In genomic region chr4:94430416-94430815, GRCh38 we compare ENCODE assay signal across 13 cellular contexts. TPM values are rescaled to one million over a fixed set of nuclear protein-coding genes. Genes with fewer than 3 reads are reported as not detected.
DNase-seq lines count a peak whose midpoint lies in the region; ATAC-seq and TF ChIP-seq lines count a peak whose summit lies in the region.
"Had no signal": no experiment of that assay in that cellular context is flagged by ENCODE, and none has a peak within 500 bp of the region (broad histone marks: within the 10 kb centered on the region; RNA-seq: fewer than 3 reads in every experiment).

No MANE protein-coding gene starts in this region.

- H3K27me3 Mint-ChIP-seq in GM23338 (ENCODE audit: insufficient read depth, low read depth, poor library complexity): peaks cover 3% of the 10 kb centered on the region
- H3K27me3 Mint-ChIP-seq in neural progenitor cell (ENCODE audit: insufficient read depth, low read depth): peaks cover 8% of the 10 kb centered on the region
- H3K27me3 Mint-ChIP-seq: CD4-positive, alpha-beta T cell had no signal

- peaks cover 9% of the 10 kb centered on the region; the same call in 2 of the 3 replicates for H3K36me3 Mint-ChIP-seq in GM23338 (ENCODE audit: low read depth)
- no peaks in the 10 kb centered on the region for H3K36me3 Mint-ChIP-seq in neural progenitor cell

- no peak overlapping the region for H3K4me3 Mint-ChIP-seq in GM23338
- no peak overlapping the region for H3K4me3 Mint-ChIP-seq in neural progenitor cell
- H3K4me3 Mint-ChIP-seq: B cell; CD4-positive, alpha-beta T cell had no signal

- H3K27me3 ChIP-seq in GM23338 (ENCODE audit: insufficient read depth): no peaks in the 10 kb centered on the region
- H3K27me3 ChIP-seq in PC-3 (ENCODE audit: low read length): no peaks in the 10 kb centered on the region
- H3K27me3 ChIP-seq in neural progenitor cell: no peaks in the 10 kb centered on the region

- H3K4me3 ChIP-seq in GM23338: no peak overlapping the region
- H3K4me3 ChIP-seq in PC-3 (ENCODE audit: low read length): no peak overlapping the region
- no peak overlapping the region for H3K4me3 ChIP-seq in neural progenitor cell
- no peak overlapping the region for H3K4me3 ChIP-seq in urinary bladder (ENCODE audit: low read depth, low read length)

- POLR2A ChIA-PET in PC-3 (lab: Charles Lee; ENCODE audit: unreplicated experiment): no interaction called here

- CTCF ChIA-PET in PC-3 (lab: Charles Lee): no interaction called here

- H3K4me2 ChIP-seq in GM23338: no peak overlapping the region
- no peak overlapping the region for H3K4me2 ChIP-seq in PC-3 (ENCODE audit: low read length)
- H3K4me2 ChIP-seq in neural progenitor cell: no peak overlapping the region

- H3K4me1 ChIP-seq in GM23338 (ENCODE audit: insufficient read depth) (no peaks in the 10 kb centered on the region), PC-3 (ENCODE audit: insufficient read depth, low read length) (peaks cover 3% of the 10 kb centered on the region; the same call in 1 of the 2 replicates), neural progenitor cell (no peaks in the 10 kb centered on the region), urinary bladder (ENCODE audit: insufficient read depth) (no peaks in the 10 kb centered on the region)

- H3K4me1 Mint-ChIP-seq in GM23338 (no peaks in the 10 kb centered on the region), neural progenitor cell (no peaks in the 10 kb centered on the region)
- H3K4me1 Mint-ChIP-seq: B cell had no signal

- ATAC-seq in GM23338 (no peak), PC-3 (no peak)
- ATAC-seq: HCT116 had no signal

- H3K27ac ChIP-seq in GM23338 (ENCODE audit: low read depth) (no peak overlapping the region), PC-3 (ENCODE audit: low read length) (no peak overlapping the region), neural progenitor cell (no peak overlapping the region), urinary bladder (ENCODE audit: low read depth) (peak overlapping the region; percentile 10)

- intact Hi-C loops in PC-3 (cut with micrococcal nuclease): no loop called here

- WGBS in urinary bladder: 71% methylated on average over 6 of the region's 6 CpGs

- no peaks in the 10 kb centered on the region for H3K79me2 ChIP-seq in GM23338 (replicated peaks; ENCODE audit: insufficient read depth)
- H3K79me2 ChIP-seq in PC-3 (ENCODE audit: low read length): no peaks in the 10 kb centered on the region
- H3K79me2 ChIP-seq in neural progenitor cell (ENCODE audit: low read depth): no peaks in the 10 kb centered on the region

- DNase-seq in GM23338 (ENCODE audit: low spot score) (no peak), PC-3 (no peak), neural progenitor cell (ENCODE audit: low spot score) (no peak), NCI-H82 treated with DMSO at 0.1 percent for 48 hours (lab: John Stamatoyannopoulos, UW; ENCODE audit: unreplicated experiment) (no peak), NCI-H2081 (lab: John Stamatoyannopoulos, UW) (no peak)
- DNase-seq in activated T-cell treated with anti-CD3 and anti-CD28 coated beads, Interleukin-2, amount 50 U/mL, for 48 hours: no peak
- DNase-seq: C1 segment of cervical spinal cord; CD4-positive, alpha-beta T cell; DMS79; GDM1 had no signal

- TF ChIP-seq CTCF in GM23338 (conservative IDR thresholded peaks at IDR 0.05; ENCODE audit: low read depth in 2 of 2) (no peak), PC-3 (conservative IDR thresholded peaks at IDR 0.05; ENCODE audit: low read depth, low read length) (no peak), neural progenitor cell (IDR thresholded peaks at IDR 0.05) (no peak)

- H3K9me2 ChIP-seq in GM23338 (ENCODE audit: insufficient read depth) (no peaks in the 10 kb centered on the region), PC-3 (replicated peaks; ENCODE audit: low read length) (no peaks in the 10 kb centered on the region)

- no peaks in the 10 kb centered on the region for H4K20me1 ChIP-seq in GM23338 (replicated peaks; ENCODE audit: insufficient read depth)
- H4K20me1 ChIP-seq in PC-3 (ENCODE audit: low read length): no peaks in the 10 kb centered on the region
- no peaks in the 10 kb centered on the region for H4K20me1 ChIP-seq in neural progenitor cell (ENCODE audit: low read depth)

- H3K9ac ChIP-seq in PC-3 (ENCODE audit: low read length): no peak overlapping the region
- H3K9ac ChIP-seq in neural progenitor cell: no peak overlapping the region

- H3K9me3 ChIP-seq in PC-3 (ENCODE audit: low read length) (no peaks in the 10 kb centered on the region), neural progenitor cell (ENCODE audit: low read depth) (peaks cover 17% of the 10 kb centered on the region)

- no peaks in the 10 kb centered on the region for H3F3A ChIP-seq in GM23338 (replicated peaks; ENCODE audit: low read depth)
- H3F3A ChIP-seq in PC-3 (ENCODE audit: low read length, unreplicated experiment): no peaks in the 10 kb centered on the region
- no peaks in the 10 kb centered on the region for H3F3A ChIP-seq in neural progenitor cell (ENCODE audit: low read depth)

- no peak overlapping the region for H3K27ac Mint-ChIP-seq in GM23338
- no peak overlapping the region for H3K27ac Mint-ChIP-seq in neural progenitor cell
- H3K27ac Mint-ChIP-seq: B cell; CD4-positive, alpha-beta T cell had no signal

- 0 out of 2 replicates have a peak overlapping the region, but pooled peaks have one; percentile 21 for H2AFZ ChIP-seq in GM23338
- 0 out of 2 replicates have a peak overlapping the region, but pooled peaks have one; percentile 9 for H2AFZ ChIP-seq in PC-3 (ENCODE audit: low read length)
- peak overlapping the region; percentile 15 for H2AFZ ChIP-seq in neural progenitor cell (replicated peaks)

- BruUV-seq in PC-3 (replicated peaks; lab: Mats Ljungman, UMichigan): no TSS peak

- peaks cover 13% of the 10 kb centered on the region for H3K36me3 ChIP-seq in GM23338 (ENCODE audit: insufficient read depth)
- H3K36me3 ChIP-seq in PC-3 (ENCODE audit: low read depth, low read length): no peaks in the 10 kb centered on the region
- peaks cover 5% of the 10 kb centered on the region for H3K36me3 ChIP-seq in neural progenitor cell
- no peaks in the 10 kb centered on the region for H3K36me3 ChIP-seq in urinary bladder (ENCODE audit: insufficient read depth)

- peaks cover 23% of the 10 kb centered on the region for H3K9me3 Mint-ChIP-seq in GM23338
- H3K9me3 Mint-ChIP-seq in neural progenitor cell: peaks cover 15% of the 10 kb centered on the region

TF ChIP-seq in GM23338, 12 proteins besides CTCF, POLR2A, EP300 and RAD21 (continues in another document):
- no peak for TF ChIP-seq EZH2 (IDR thresholded peaks at IDR 0.05; ENCODE audit: low read depth, unreplicated experiment)
- TF ChIP-seq CREB1 (CRISPR knock-in tag; IDR thresholded peaks at IDR 0.05; ENCODE audit: low read depth): no peak
- TF ChIP-seq STAT1 (IDR thresholded peaks at IDR 0.05; ENCODE audit: unreplicated experiment): no peak
- TF ChIP-seq JUNB (IDR thresholded peaks at IDR 0.05; ENCODE audit: unreplicated experiment): no peak
- TF ChIP-seq POLR2AphosphoS5 (IDR thresholded peaks at IDR 0.05; ENCODE audit: low read depth): no peak
- no peak for TF ChIP-seq ZNF114 (CRISPR knock-in tag; IDR thresholded peaks at IDR 0.05)
- TF ChIP-seq, protein P1, sequence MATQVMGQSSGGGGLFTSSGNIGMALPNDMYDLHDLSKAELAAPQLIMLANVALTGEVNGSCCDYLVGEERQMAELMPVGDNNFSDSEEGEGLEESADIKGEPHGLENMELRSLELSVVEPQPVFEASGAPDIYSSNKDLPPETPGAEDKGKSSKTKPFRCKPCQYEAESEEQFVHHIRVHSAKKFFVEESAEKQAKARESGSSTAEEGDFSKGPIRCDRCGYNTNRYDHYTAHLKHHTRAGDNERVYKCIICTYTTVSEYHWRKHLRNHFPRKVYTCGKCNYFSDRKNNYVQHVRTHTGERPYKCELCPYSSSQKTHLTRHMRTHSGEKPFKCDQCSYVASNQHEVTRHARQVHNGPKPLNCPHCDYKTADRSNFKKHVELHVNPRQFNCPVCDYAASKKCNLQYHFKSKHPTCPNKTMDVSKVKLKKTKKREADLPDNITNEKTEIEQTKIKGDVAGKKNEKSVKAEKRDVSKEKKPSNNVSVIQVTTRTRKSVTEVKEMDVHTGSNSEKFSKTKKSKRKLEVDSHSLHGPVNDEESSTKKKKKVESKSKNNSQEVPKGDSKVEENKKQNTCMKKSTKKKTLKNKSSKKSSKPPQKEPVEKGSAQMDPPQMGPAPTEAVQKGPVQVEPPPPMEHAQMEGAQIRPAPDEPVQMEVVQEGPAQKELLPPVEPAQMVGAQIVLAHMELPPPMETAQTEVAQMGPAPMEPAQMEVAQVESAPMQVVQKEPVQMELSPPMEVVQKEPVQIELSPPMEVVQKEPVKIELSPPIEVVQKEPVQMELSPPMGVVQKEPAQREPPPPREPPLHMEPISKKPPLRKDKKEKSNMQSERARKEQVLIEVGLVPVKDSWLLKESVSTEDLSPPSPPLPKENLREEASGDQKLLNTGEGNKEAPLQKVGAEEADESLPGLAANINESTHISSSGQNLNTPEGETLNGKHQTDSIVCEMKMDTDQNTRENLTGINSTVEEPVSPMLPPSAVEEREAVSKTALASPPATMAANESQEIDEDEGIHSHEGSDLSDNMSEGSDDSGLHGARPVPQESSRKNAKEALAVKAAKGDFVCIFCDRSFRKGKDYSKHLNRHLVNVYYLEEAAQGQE (IDR thresholded peaks at IDR 0.05; ENCODE audit: unreplicated experiment): no peak
- TF ChIP-seq ZNF331 (CRISPR knock-in tag; IDR thresholded peaks at IDR 0.05; ENCODE audit: low read depth): no peak

RNA-seq across cellular contexts. Expression of gene PDLIM5, which starts 21.3 kb away (rescaled TPM):
- 53.0 and 79.2 TPM in 2 replicates for total RNA-seq in GM23338 (2014; rRNA removed; shearing (Covaris generic))
- polyA plus RNA-seq in GM23338 (2016; fragmentation: Nextera tagmentation; extraction: Ambion mirVana) (45.2 and 49.1 TPM in 2 replicates), urinary bladder (60.8 TPM)
- total RNA-seq in PC-3 (2014; rRNA removed) (30.7 and 57.8 TPM in 2 replicates), neural progenitor cell (ENCODE audit: low replicate concordance) (48.6 and 68.4 TPM in 2 replicates), urinary bladder (243 TPM)
